ENCODE assay signal across 26 cellular contexts in the genomic region with DNA sequence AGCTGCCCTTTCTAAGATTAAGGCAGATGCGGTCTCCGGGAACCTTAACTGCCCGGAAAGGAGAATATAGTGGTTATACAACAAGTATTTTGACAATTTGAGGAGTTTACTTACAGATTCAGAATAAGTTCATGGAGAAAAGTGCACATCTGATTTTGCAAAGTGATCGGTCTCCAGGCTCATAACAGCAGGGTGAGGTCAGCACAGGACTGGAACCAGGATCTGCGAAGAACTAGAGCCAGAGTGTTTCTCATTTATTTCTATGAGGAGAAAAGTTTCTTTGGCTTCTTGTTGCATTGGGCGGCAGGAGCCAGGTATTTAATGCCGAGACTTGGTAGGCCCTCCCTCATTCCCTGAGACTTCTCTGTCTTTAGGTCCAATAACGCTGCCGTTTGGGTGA. TPM values are rescaled to one million over a fixed set of nuclear protein-coding genes. Genes with fewer than 3 reads are reported as not detected.
DNase-seq lines count a peak whose midpoint lies in the region; ATAC-seq and TF ChIP-seq lines count a peak whose summit lies in the region.
"Had no signal": no experiment of that assay in that cellular context is flagged by ENCODE, and none has a peak within 500 bp of the region (broad histone marks: within the 10 kb centered on the region; RNA-seq: fewer than 3 reads in every experiment).

No MANE protein-coding gene starts in this region.

- H3K27me3 ChIP-seq in AG04450 (ENCODE audit: control insufficient read depth, insufficient read depth, low read length): no peaks in the 10 kb centered on the region
- no peaks in the 10 kb centered on the region for H3K27me3 ChIP-seq in ascending aorta
- H3K27me3 ChIP-seq in right cardiac atrium (ENCODE audit: control insufficient read depth, insufficient read depth): no peaks in the 10 kb centered on the region
- H3K27me3 ChIP-seq in gastrocnemius medialis: peaks cover 8 to 14% (median 13%) of the 10 kb centered on the region in 3 donors
- H3K27me3 ChIP-seq: cardiac muscle cell had no signal

- H3K4me1 ChIP-seq in ascending aorta (peaks cover 11 to 24% of the 10 kb centered on the region in 2 donors), right cardiac atrium (ENCODE audit: control insufficient read depth, insufficient read depth, low read length) (peaks cover 3% of the 10 kb centered on the region), gastrocnemius medialis (peaks cover 9 to 31% of the 10 kb centered on the region in 2 donors)

- no peak for TF ChIP-seq CTCF in AG04450 (IDR thresholded peaks at IDR 0.05; ENCODE audit: low read depth, low read length)
- TF ChIP-seq CTCF in ascending aorta (IDR thresholded peaks at IDR 0.05): peak in 1 of 3 experiments; percentile 6
- TF ChIP-seq CTCF in gastrocnemius medialis (IDR thresholded peaks at IDR 0.05 in 4 of 5, conservative IDR thresholded peaks at IDR 0.05 in 1 of 5): no peak

- H3K27ac ChIP-seq in AG04450 (ENCODE audit: low read depth, low read length): no peak overlapping the region
- peak overlapping the region; percentile 76 to 82 for H3K27ac ChIP-seq in ascending aorta
- H3K27ac ChIP-seq in right cardiac atrium (ENCODE audit: low read length): peak overlapping the region; percentile 82
- H3K27ac ChIP-seq in gastrocnemius medialis: peak overlapping the region in 3 of 4 donors; percentile 24 to 77 (median 56)
- H3K27ac ChIP-seq: BLaER1 treated with 17β-estradiol and CSF1 and Interleukin-3, amounts not matched to agents 10 nM and 100 nM; cardiac muscle cell had no signal

- CTCF ChIA-PET in AG04450 (lab: Charles Lee): interaction anchor here (0.9 to 3.3 kb wide), 5 partner anchors 17 to 410 kb away, joined by 4 to 27 read pairs (median 6); no protein-coding TSS in a partner anchor

- intact Hi-C loops in ascending aorta (cut with DNase I) (no loop called here), right cardiac atrium (cut with DNase I) (loop anchor here in 3 of 4 donors (5.0 to 10.0 kb wide), 4 partner anchors 70 to 203 kb away; no protein-coding TSS in a partner anchor), gastrocnemius medialis (cut with DNase I; ENCODE audit: low total_unique reads) (no loop called here)

- in situ Hi-C loops in gastrocnemius medialis (cut with MboI; ENCODE audit: low sequenced_read_pairs in 4 of 4): no loop called here

- 63% methylated on average over 9 of the region's 9 CpGs for WGBS in right cardiac atrium

- H3K36me3 ChIP-seq in ascending aorta: no peaks in the 10 kb centered on the region
- H3K36me3 ChIP-seq in gastrocnemius medialis: no peaks in the 10 kb centered on the region
- H3K36me3 ChIP-seq: BLaER1 treated with 17β-estradiol and CSF1 and Interleukin-3, amounts not matched to agents 10 nM and 100 nM; cardiac muscle cell had no signal

- DNase-seq in AG04450 (ENCODE audit: low read depth, low spot score): no peak
- DNase-seq in ascending aorta (ENCODE audit: low spot score in 2 of 2): no peak
- peak in 1 of 3 donors; percentile 13 for DNase-seq in right cardiac atrium
- no peak for DNase-seq in gastrocnemius medialis
- no peak for DNase-seq in NCI-H226
- DNase-seq: ACHN; activated CD4-positive, alpha-beta T cell treated with anti-CD3 and anti-CD28 coated beads, Interleukin-2, amount 10 ng/mL, durations not matched to agents 7 days and 5 days; activated CD8-positive, alpha-beta memory T cell treated with anti-CD3 and anti-CD28 coated beads, Interleukin-2, amount 10 ng/mL, durations not matched to agents 7 days and 5 days; activated naive CD4-positive, alpha-beta T cell treated with anti-CD3 and anti-CD28 coated beads for 36 hours; activated T-cell treated with anti-CD3 and anti-CD28 coated beads, Interleukin-2, amount 50 U/mL, for 72 hours; amniotic stem cell; COR-L47; DMS79; GF-D8; NCI-H1092 treated with DMSO at 0.1 percent for 48 hours; NCI-H187 treated with DMSO at 0.1 percent for 48 hours; NCI-H2227 treated with DMSO at 0.1 percent for 48 hours; NCI-H748 treated with DMSO at 0.1 percent for 48 hours; small intestine; stimulated activated CD4-positive, alpha-beta T cell treated with anti-CD3 and anti-CD28 coated beads, Interleukin-1b, Interleukin-23, amount 100 ng/mL, for 48 hours had no signal

- TF ChIP-seq POLR2A in gastrocnemius medialis (IDR thresholded peaks at IDR 0.05): no peak

- peak overlapping the region; percentile 31; the same call in 1 of the 2 replicates for H3K4me3 ChIP-seq in AG04450 (ENCODE audit: low read depth, low read length)
- H3K4me3 ChIP-seq in ascending aorta: peak overlapping the region in 1 of 2 donors; percentile 81
- H3K4me3 ChIP-seq in right cardiac atrium (ENCODE audit: low read length): peak overlapping the region; percentile 70
- peak overlapping the region in 1 of 4 donors; percentile 65 for H3K4me3 ChIP-seq in gastrocnemius medialis
- H3K4me3 ChIP-seq: BLaER1 treated with 17β-estradiol and CSF1 and Interleukin-3, amounts not matched to agents 10 nM and 100 nM; cardiac muscle cell had no signal

- no peaks in the 10 kb centered on the region; the same call in 1 of the 2 replicates for H3K9me3 ChIP-seq in AG04450 (ENCODE audit: control insufficient read depth, insufficient read depth, low read length)
- no peaks in the 10 kb centered on the region for H3K9me3 ChIP-seq in ascending aorta
- no peaks in the 10 kb centered on the region for H3K9me3 ChIP-seq in right cardiac atrium (ENCODE audit: control insufficient read depth, low read length)
- no peaks in the 10 kb centered on the region for H3K9me3 ChIP-seq in gastrocnemius medialis

- no peak for ATAC-seq in right cardiac atrium
- no peak for ATAC-seq in gastrocnemius medialis
- ATAC-seq in HG02623 (IDR thresholded peaks at IDR 0.05; ENCODE audit: unreplicated experiment): no peak
- no peak for ATAC-seq in HG03039 (IDR thresholded peaks at IDR 0.05; ENCODE audit: unreplicated experiment)
- no peak for ATAC-seq in GM18861 (IDR thresholded peaks at IDR 0.05; ENCODE audit: unreplicated experiment)
- ATAC-seq: activated CD8-positive, alpha-beta memory T cell treated with anti-CD3 and anti-CD28 coated beads, Interleukin-2, amount 10 ng/mL, durations not matched to agents 7 days and 5 days; activated T-cell treated with anti-CD3 and anti-CD28 coated beads, Interleukin-2, amount 50 U/mL, for 72 hours; SK-N-SH treated with all-trans-retinoic acid at 6 μM for 48 hours had no signal

- POLR2A ChIA-PET in AG04450 (lab: Yijun Ruan, JAX): no interaction called here

RNA-seq across cellular contexts. Expression of a gene that starts 3.7 kb away (rescaled TPM):
- polyA plus RNA-seq in AG04450 (2011; rRNA removed): 4.7 and 5.8 TPM in 2 replicates
- polyA minus RNA-seq in AG04450 (2011; rRNA and poly(A)+ RNA removed): 9.7 and 10.4 TPM in 2 replicates
- total RNA-seq in ascending aorta: 20.4 TPM
- 10 to 100 TPM; 13.4 to 30.2 (median 30.0) TPM for total RNA-seq in right cardiac atrium
- 13.7 TPM for polyA plus RNA-seq in right cardiac atrium
- 1 to 10 TPM; 1.2 to 3.4 (median 1.9) TPM for total RNA-seq in gastrocnemius medialis
- total RNA-seq: activated CD8-positive, alpha-beta memory T cell treated with anti-CD3 and anti-CD28 coated beads, Interleukin-2, amount 10 ng/mL, durations not matched to agents 7 days and 5 days; activated naive CD4-positive, alpha-beta T cell treated with anti-CD3 and anti-CD28 coated beads for 36 hours had no signal

RNA-seq across cellular contexts. Expression of a gene that starts 23.8 kb away (rescaled TPM):
- 17.6 and 19.8 TPM in 2 replicates for polyA plus RNA-seq in AG04450 (2011; rRNA removed)
- 9.3 and 14.1 TPM in 2 replicates for polyA minus RNA-seq in AG04450 (2011; rRNA and poly(A)+ RNA removed)
- total RNA-seq in ascending aorta: 0.64 TPM
- total RNA-seq in right cardiac atrium: 10 to 100 TPM in 1 of 4 donors, 1 to 10 TPM in 1, under 1 TPM in 2; 0.45 to 10.1 (median 0.95) TPM
- 0.88 TPM for polyA plus RNA-seq in right cardiac atrium
- total RNA-seq in gastrocnemius medialis: under 1 TPM in 3 of 4 donors, not detected in 1; 0.26 to 0.46 (median 0.29) TPM
- total RNA-seq: activated CD4-positive, alpha-beta T cell treated with anti-CD3 and anti-CD28 coated beads, Interleukin-2, amount 10 ng/mL, durations not matched to agents 7 days and 5 days; activated CD8-positive, alpha-beta memory T cell treated with anti-CD3 and anti-CD28 coated beads, Interleukin-2, amount 10 ng/mL, durations not matched to agents 7 days and 5 days; activated naive CD4-positive, alpha-beta T cell treated with anti-CD3 and anti-CD28 coated beads for 36 hours; activated T-cell treated with anti-CD3 and anti-CD28 coated beads, Interleukin-2, amount 50 U/mL, for 72 hours had no signal

Comparison
In these comparisons a context has a peak if more than half of its experiments do, and no peak if none do; other contexts are left out.
1. intact Hi-C loops: an anchor here in right cardiac atrium (5.0 to 10.0 kb wide); none called in ascending aorta and gastrocnemius medialis.